ENCODE assay signal across 14 cellular contexts in the genomic region with DNA sequence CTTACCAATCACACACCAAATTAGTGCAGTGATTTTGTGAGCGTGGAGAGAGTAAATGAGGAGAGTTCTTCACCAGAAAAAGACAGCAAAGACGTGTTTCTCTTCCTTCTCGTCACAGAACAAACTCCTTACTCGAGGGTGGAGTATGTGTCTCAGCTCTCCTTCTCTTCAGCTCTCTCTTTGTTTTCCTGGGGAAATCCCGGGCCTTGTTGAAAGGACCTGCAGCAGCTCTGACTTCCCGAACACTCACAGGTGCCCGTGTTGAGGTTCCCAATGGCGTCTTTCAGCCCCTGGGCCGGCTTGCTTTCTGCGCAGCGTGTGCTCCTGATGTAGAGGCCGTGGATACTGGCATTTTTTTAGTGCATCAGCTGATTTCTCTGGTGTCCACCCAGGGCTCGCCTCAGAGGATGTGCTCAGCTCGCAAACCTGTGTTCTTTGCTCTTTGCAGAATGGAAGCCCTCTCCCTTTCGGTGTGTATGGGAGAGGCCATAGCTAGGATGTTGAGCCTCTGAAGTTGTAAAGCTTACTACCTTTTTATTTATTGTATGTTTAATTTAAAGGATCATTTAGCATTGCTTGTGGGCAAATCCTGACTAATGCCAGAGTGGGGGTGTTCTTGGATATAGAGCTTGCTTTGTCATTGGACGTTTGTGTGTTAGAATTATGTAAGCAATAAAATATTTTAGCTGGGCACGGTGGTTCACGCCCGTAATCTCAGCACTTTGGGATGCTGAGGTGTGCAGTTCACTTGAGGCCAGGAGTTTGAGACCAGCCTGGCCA. TPM values are rescaled to one million over a fixed set of nuclear protein-coding genes. Genes with fewer than 3 reads are reported as not detected.
DNase-seq lines count a peak whose midpoint lies in the region; ATAC-seq, FAIRE-seq and TF ChIP-seq lines count a peak whose summit lies in the region.
"Had no signal": no experiment of that assay in that cellular context is flagged by ENCODE, and none has a peak within 500 bp of the region (broad histone marks: within the 10 kb centered on the region; RNA-seq: fewer than 3 reads in every experiment).

No MANE protein-coding gene starts in this region.

- FAIRE-seq in H54 (lab: Jason Lieb, UNC) (no peak), urothelium cell line (lab: Jason Lieb, UNC) (no peak)

- H3K27ac Mint-ChIP-seq in CD4-positive, alpha-beta memory T cell, result peak overlapping the region in 5 of 7 donors; percentile 4 to 65 (median 10)

- no peak overlapping the region for H3K4me3 ChIP-seq in CD4-positive, alpha-beta memory T cell (ENCODE audit: low read length in 2 of 2)

- TF ChIP-seq POLR2A in H54 (IDR thresholded peaks at IDR 0.05; ENCODE audit: low read depth, low read length), result no peak

- H3K27ac ChIP-seq in CD4-positive, alpha-beta memory T cell (ENCODE audit: low read depth, low read length), result no peak overlapping the region
- H3K27ac ChIP-seq in angular gyrus (ENCODE audit: low read depth, low read length), result peak overlapping the region; percentile 11

- DNase-seq in CD4-positive, alpha-beta memory T cell, result no peak
- peak; percentile 23 for DNase-seq in H54 (ENCODE audit: insufficient read length, low spot score)
- DNase-seq in iris pigment epithelial cell (ENCODE audit: low read depth), result peak; percentile 17
- no peak for DNase-seq in urothelium cell line (ENCODE audit: low spot score)
- DNase-seq in DMS53 (lab: John Stamatoyannopoulos, UW), result no peak
- no peak for DNase-seq in NCI-H345 treated with DMSO at 0.1 percent for 48 hours (lab: John Stamatoyannopoulos, UW; ENCODE audit: unreplicated experiment)
- DNase-seq: activated CD4-positive, CD25-positive, alpha-beta regulatory T cell treated with anti-CD3 and anti-CD28 coated beads, Interleukin-2, amount 50 U/mL, for 72 hours; caudate nucleus; HCEC 1CT; hippocampal formation; nucleus accumbens; OCI-M1 had no signal

- H3K9me3 Mint-ChIP-seq in CD4-positive, alpha-beta memory T cell, result no peaks in the 10 kb centered on the region

- H3K27me3 ChIP-seq in CD4-positive, alpha-beta memory T cell (ENCODE audit: insufficient read depth, low read length), result no peaks in the 10 kb centered on the region

- POLR2A ChIA-PET in CD4-positive, alpha-beta memory T cell (lab: Charles Lee; ENCODE audit: partially characterized antibody), result interaction anchor here (0.6 kb wide), 1 partner anchor 34 kb away, joined by 5 read pairs; no protein-coding TSS in a partner anchor

- H3K9me3 ChIP-seq in CD4-positive, alpha-beta memory T cell (ENCODE audit: control insufficient read depth in 1 of 2, low read length in 2 of 2), result no peaks in the 10 kb centered on the region

- peaks cover 9% of the 10 kb centered on the region for H3K4me1 ChIP-seq in CD4-positive, alpha-beta memory T cell (ENCODE audit: insufficient read depth, low read length)

- H3K27me3 Mint-ChIP-seq in CD4-positive, alpha-beta memory T cell, result no peaks in the 10 kb centered on the region

- CTCF ChIA-PET in CD4-positive, alpha-beta memory T cell (lab: Charles Lee; ENCODE audit: partially characterized antibody), result no interaction called here

- H3K4me1 Mint-ChIP-seq in CD4-positive, alpha-beta memory T cell, result peaks cover 20 to 40% (median 25%) of the 10 kb centered on the region in 4 donors

- peaks cover 42 to 81% of the 10 kb centered on the region in 2 donors for H3K36me3 Mint-ChIP-seq in CD4-positive, alpha-beta memory T cell

- peaks cover 31% of the 10 kb centered on the region for H3K36me3 ChIP-seq in CD4-positive, alpha-beta memory T cell (ENCODE audit: insufficient read depth, low read length)

- H3K4me3 Mint-ChIP-seq in CD4-positive, alpha-beta memory T cell, result no peak overlapping the region

- intact Hi-C loops in CD4-positive, alpha-beta memory T cell (cut with micrococcal nuclease), result no loop called here

- no peak for ATAC-seq in GM18868 (IDR thresholded peaks at IDR 0.05; ENCODE audit: unreplicated experiment)

RNA-seq across cellular contexts. Expression of a gene that starts 52.9 kb away (rescaled TPM):
- total RNA-seq in CD4-positive, alpha-beta memory T cell, result under 1 TPM; 0.32 to 0.94 TPM
- polyA plus RNA-seq in CD4-positive, alpha-beta memory T cell, result not detected

Comparison
In these comparisons a context has a peak if more than half of its experiments do, and no peak if none do; other contexts are left out.
1. DNase-seq: peak in H54 (single experiment) and iris pigment epithelial cell (single experiment); none in CD4-positive, alpha-beta memory T cell (0 of 5), urothelium cell line (single experiment), DMS53 (single experiment) and NCI-H345 treated with DMSO at 0.1 percent for 48 hours (single experiment).